In genomic region chrX:52471301-52471700, GRCh38 we compare ENCODE assay signal across 15 cellular contexts. TPM values are rescaled to one million over a fixed set of nuclear protein-coding genes. Genes with fewer than 3 reads are reported as not detected.
"Had no signal": no experiment of that assay in that cellular context is flagged by ENCODE, and none has a peak within 500 bp of the region (broad histone marks: within the 10 kb centered on the region; RNA-seq: fewer than 3 reads in every experiment).

No MANE protein-coding gene starts in this region.

RNA-seq across cellular contexts. Expression of gene XAGE1A, which starts 24.3 kb away (rescaled TPM):
- total RNA-seq: activated B cell treated with CpG ODN at 0.5 μM for 24 hours; activated CD4-positive, alpha-beta memory T cell treated with anti-CD3 and anti-CD28 coated beads for 36 hours; activated CD4-positive, alpha-beta memory T cell treated with anti-CD3 and anti-CD28 coated beads, Interleukin-2, amount 10 ng/mL, durations not matched to agents 7 days and 5 days; activated CD4-positive, alpha-beta T cell treated with anti-CD3 and anti-CD28 coated beads for 36 hours; activated CD4-positive, alpha-beta T cell treated with anti-CD3 and anti-CD28 coated beads, Interleukin-2, amount 10 ng/mL, durations not matched to agents 24 days and 14 days; activated CD4-positive, alpha-beta T cell treated with anti-CD3 and anti-CD28 coated beads, Interleukin-2, amount 10 ng/mL, durations not matched to agents 7 days and 5 days; activated CD8-positive, alpha-beta memory T cell treated with anti-CD3 and anti-CD28 coated beads for 36 hours; activated CD8-positive, alpha-beta memory T cell treated with anti-CD3 and anti-CD28 coated beads, Interleukin-2, amount 10 ng/mL, durations not matched to agents 7 days and 5 days; activated CD8-positive, alpha-beta T cell treated with anti-CD3 and anti-CD28 coated beads for 36 hours; activated CD8-positive, alpha-beta T cell treated with anti-CD3 and anti-CD28 coated beads, Interleukin-2, amount 10 ng/mL, durations not matched to agents 7 days and 5 days; T-cell; T-helper 1 cell treated with Interleukin-12 subunit alpha and Interleukin-12 subunit beta and Interleukin-4 antibody, amounts not matched to agents 30 ng/mL and 1 ng/mL, for 36 hours; T-helper 17 cell; T-helper 2 cell treated with Interferon-gamma antibody and Interleukin-4, amounts not matched to agents 100 ng/mL and 5 ng/mL, for 36 hours; WTC11 had no signal

RNA-seq across cellular contexts. Expression of gene XAGE1B, which starts 45.6 kb away (rescaled TPM):
- total RNA-seq: activated B cell treated with CpG ODN at 0.5 μM for 24 hours; activated CD4-positive, alpha-beta memory T cell treated with anti-CD3 and anti-CD28 coated beads for 36 hours; activated CD4-positive, alpha-beta memory T cell treated with anti-CD3 and anti-CD28 coated beads, Interleukin-2, amount 10 ng/mL, durations not matched to agents 7 days and 5 days; activated CD4-positive, alpha-beta T cell treated with anti-CD3 and anti-CD28 coated beads for 36 hours; activated CD4-positive, alpha-beta T cell treated with anti-CD3 and anti-CD28 coated beads, Interleukin-2, amount 10 ng/mL, durations not matched to agents 24 days and 14 days; activated CD4-positive, alpha-beta T cell treated with anti-CD3 and anti-CD28 coated beads, Interleukin-2, amount 10 ng/mL, durations not matched to agents 7 days and 5 days; activated CD8-positive, alpha-beta memory T cell treated with anti-CD3 and anti-CD28 coated beads for 36 hours; activated CD8-positive, alpha-beta memory T cell treated with anti-CD3 and anti-CD28 coated beads, Interleukin-2, amount 10 ng/mL, durations not matched to agents 7 days and 5 days; activated CD8-positive, alpha-beta T cell treated with anti-CD3 and anti-CD28 coated beads for 36 hours; activated CD8-positive, alpha-beta T cell treated with anti-CD3 and anti-CD28 coated beads, Interleukin-2, amount 10 ng/mL, durations not matched to agents 7 days and 5 days; T-cell; T-helper 1 cell treated with Interleukin-12 subunit alpha and Interleukin-12 subunit beta and Interleukin-4 antibody, amounts not matched to agents 30 ng/mL and 1 ng/mL, for 36 hours; T-helper 17 cell; T-helper 2 cell treated with Interferon-gamma antibody and Interleukin-4, amounts not matched to agents 100 ng/mL and 5 ng/mL, for 36 hours had no signal
